33 cellular contexts compared by ENCODE assay signal in the genomic region with DNA sequence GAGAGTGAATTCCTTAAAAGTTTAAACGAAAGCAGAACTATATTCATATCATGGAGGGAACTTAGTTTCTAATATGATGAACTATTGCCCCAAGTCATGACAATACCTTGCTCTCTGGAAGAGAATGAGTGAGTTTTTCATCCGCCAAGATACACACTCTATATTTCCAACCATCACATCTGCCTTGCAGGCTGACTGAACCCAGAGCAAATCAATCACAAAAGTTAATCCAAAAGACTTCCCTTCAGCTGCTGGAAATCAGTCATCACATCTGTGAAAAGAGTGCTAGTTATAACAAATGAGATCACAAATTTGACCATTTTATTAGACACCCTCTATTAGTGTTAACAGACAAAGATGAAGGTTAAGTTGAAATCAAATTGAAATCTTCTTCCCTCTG.
"Had no signal": no experiment of that assay in that cellular context is flagged by ENCODE, and none has a peak within 500 bp of the region (broad histone marks: within the 10 kb centered on the region; RNA-seq: fewer than 3 reads in every experiment).

No MANE protein-coding gene starts in this region.

- H3K27me3 ChIP-seq: adrenal gland, ascending aorta, body of pancreas, brain microvascular endothelial cell, breast epithelium, cardiac muscle cell had no signal

- H3K27ac ChIP-seq: adrenal gland, ascending aorta, body of pancreas, brain microvascular endothelial cell, breast epithelium, cardiac muscle cell had no signal

- H3K4me1 ChIP-seq: adrenal gland, ascending aorta, body of pancreas, breast epithelium had no signal

- H3K9me3 ChIP-seq: adrenal gland, ascending aorta, body of pancreas, breast epithelium had no signal

- H3K4me3 ChIP-seq: adrenal gland, ascending aorta, body of pancreas, breast epithelium, cardiac muscle cell had no signal

- DNase-seq: activated effector memory CD4-positive, alpha-beta T cell treated with anti-CD3 and anti-CD28 coated beads, Interleukin-2, amount 50 U/mL, for 16 hours; activated effector memory CD4-positive, alpha-beta T cell treated with Interleukin-2 at 50 U/mL for 16 hours; activated gamma-delta T cell; activated gamma-delta T cell treated with Interleukin-2 at 50 U/mL for 16 hours; activated naive CD4-positive, alpha-beta T cell; activated naive CD4-positive, alpha-beta T cell treated with anti-CD3 and anti-CD28 coated beads for 36 hours; activated naive CD4-positive, alpha-beta T cell treated with anti-CD3 and anti-CD28 coated beads, Interleukin-2, amount 10 ng/mL, durations not matched to agents 7 days and 5 days; activated naive CD4-positive, alpha-beta T cell treated with anti-CD3 and anti-CD28 coated beads, Interleukin-2, amount 50 U/mL, for 16 hours; activated naive CD4-positive, alpha-beta T cell treated with Interleukin-2 at 50 U/mL for 16 hours; activated naive CD8-positive, alpha-beta T cell treated with anti-CD3 and anti-CD28 coated beads for 36 hours; activated naive CD8-positive, alpha-beta T cell treated with anti-CD3 and anti-CD28 coated beads, Interleukin-2, amount 10 ng/mL, durations not matched to agents 7 days and 5 days; activated naive CD8-positive, alpha-beta T cell treated with anti-CD3 and anti-CD28 coated beads, Interleukin-2, amount 50 U/mL, for 24 hours; activated T-cell treated with anti-CD3 and anti-CD28 coated beads, Interleukin-2, amount 50 U/mL, for 1 hour; activated T-cell treated with anti-CD3 and anti-CD28 coated beads, Interleukin-2, amount 50 U/mL, for 24 hours; activated T-cell treated with anti-CD3 and anti-CD28 coated beads, Interleukin-2, amount 50 U/mL, for 4 hours; activated T-cell treated with anti-CD3 and anti-CD28 coated beads, Interleukin-2, amount 50 U/mL, for 48 hours; activated T-cell treated with anti-CD3 and anti-CD28 coated beads, Interleukin-2, amount 50 U/mL, for 72 hours; adrenal gland; amniotic stem cell; amygdala; anterior cingulate cortex; aorta; body of pancreas; brain microvascular endothelial cell; caudate nucleus; central memory CD4-positive, alpha-beta T cell; cerebellar nuclear complex had no signal

- ATAC-seq: activated naive CD4-positive, alpha-beta T cell treated with anti-CD3 and anti-CD28 coated beads, Interleukin-2, amount 50 U/mL, for 72 hours; activated naive CD8-positive, alpha-beta T cell treated with anti-CD3 and anti-CD28 coated beads, Interleukin-2, amount 50 U/mL, for 24 hours; activated T-cell treated with anti-CD3 and anti-CD28 coated beads, Interleukin-2, amount 50 U/mL, for 4 hours; activated T-cell treated with anti-CD3 and anti-CD28 coated beads, Interleukin-2, amount 50 U/mL, for 72 hours; activated T-helper 17 cell treated with anti-CD3 and anti-CD28 coated beads, Interleukin-2, amount 50 U/mL, for 72 hours; body of pancreas had no signal

- H3K36me3 ChIP-seq: adrenal gland, ascending aorta, brain microvascular endothelial cell, breast epithelium, cardiac muscle cell had no signal

- FAIRE-seq: bronchial epithelial cell had no signal
